17 cellular contexts compared by ENCODE assay signal in the genomic region with DNA sequence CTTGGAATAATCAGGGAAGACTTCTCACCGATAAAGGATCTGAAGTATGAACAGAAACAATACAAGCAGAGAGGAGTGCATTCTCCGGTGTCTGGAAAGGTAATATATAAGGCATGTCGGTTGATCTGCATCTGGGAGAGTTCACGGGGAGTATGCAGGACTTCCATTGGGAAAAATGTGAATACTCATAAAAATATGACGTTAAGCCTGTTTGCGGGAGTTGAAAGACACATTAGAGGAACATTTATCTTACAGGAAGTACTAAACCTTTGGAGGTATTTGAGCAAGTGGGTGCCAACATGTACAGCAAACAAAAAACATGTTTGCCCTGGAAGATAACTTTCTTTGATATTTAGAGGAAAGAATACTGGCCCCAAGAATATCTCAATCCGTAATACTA.
DNase-seq lines count a peak whose midpoint lies in the region; ATAC-seq, FAIRE-seq and TF ChIP-seq lines count a peak whose summit lies in the region.
"Had no signal": no experiment of that assay in that cellular context is flagged by ENCODE, and none has a peak within 500 bp of the region (broad histone marks: within the 10 kb centered on the region; RNA-seq: fewer than 3 reads in every experiment).

No MANE protein-coding gene starts in this region.

- TF ChIP-seq CTCF in A549 (IDR thresholded peaks at IDR 0.05) = no peak
- TF ChIP-seq CTCF in keratinocyte (optimal IDR thresholded peaks at IDR 0.05 in 1 of 3, IDR thresholded peaks at IDR 0.05 in 1 of 3, conservative IDR thresholded peaks at IDR 0.05 in 1 of 3; ENCODE audit: extremely low read depth in 1 of 3, insufficient read depth in 2 of 3, low read length in 3 of 3) = no peak

- no peaks in the 10 kb centered on the region for H3K79me2 ChIP-seq in keratinocyte (ENCODE audit: control insufficient read depth, insufficient read depth, low read length)

- 3% methylated on average over 7 of the region's 7 CpGs for WGBS in A549 (ENCODE audit: missing lambda C conversion rate)

- H3K4me3 ChIP-seq in A549 (no peak overlapping the region), keratinocyte (ENCODE audit: control insufficient read depth in 2 of 3, extremely low read depth in 1 of 3, insufficient read depth in 2 of 3, low read depth in 1 of 3, low read length in 3 of 3) (no peak overlapping the region)
- H3K4me3 ChIP-seq: GM23248 had no signal

- DNase-seq in A549 (ENCODE audit: low read depth in 1 of 2, low spot score in 1 of 2) (peak in 1 of 2 experiments; percentile 79), HT-29 (ENCODE audit: low spot score) (peak; percentile 93), SHP77 treated with DMSO at 0.1 percent for 48 hours (lab: John Stamatoyannopoulos, UW) (peak; percentile 63), keratinocyte (ENCODE audit: low read depth, low spot score) (no peak), GDM1 (lab: John Stamatoyannopoulos, UW) (no peak), NCI-H1092 treated with DMSO at 0.1 percent for 48 hours (lab: John Stamatoyannopoulos, UW) (no peak)
- no peak for DNase-seq in activated CD4-positive, alpha-beta T cell treated with anti-CD3 and anti-CD28 coated beads for 4 hours
- DNase-seq: DMS53, GM23248, Kasumi-1, NCI-H1417, NCI-H2029, NCI-H2171, NCI-H510A, NCI-H774, T-cell had no signal

- no peak for TF ChIP-seq POLR2A in A549 (IDR thresholded peaks at IDR 0.05; ENCODE audit: low read length)

- no peaks in the 10 kb centered on the region for H4K20me1 ChIP-seq in keratinocyte (ENCODE audit: control insufficient read depth, extremely low read depth, insufficient read depth, low read length)

- no peaks in the 10 kb centered on the region for H3K9me1 ChIP-seq in keratinocyte (ENCODE audit: control insufficient read depth, extremely low read depth, insufficient read depth, low read length)

- peaks cover 44% of the 10 kb centered on the region for H3K4me1 ChIP-seq in A549
- peaks cover 9% of the 10 kb centered on the region for H3K4me1 ChIP-seq in keratinocyte (ENCODE audit: control insufficient read depth, extremely low read depth, insufficient read depth, low read length)

- dilution Hi-C loops in keratinocyte (cut with MboI; ENCODE audit: extremely low pct_ligation_motif_present, low sequenced_read_pairs) = no loop called here

- H3K4me2 ChIP-seq in A549 = peak overlapping the region; percentile 83
- no peak overlapping the region for H3K4me2 ChIP-seq in keratinocyte (ENCODE audit: control insufficient read depth, extremely low read depth, insufficient read depth, low read depth, low read length)

- no peak for FAIRE-seq in A549 (lab: Jason Lieb, UNC)
- no peak for FAIRE-seq in keratinocyte (lab: Jason Lieb, UNC)

- POLR2A ChIA-PET in A549 (lab: Yijun Ruan, JAX) = no interaction called here

- H3K36me3 ChIP-seq in keratinocyte (ENCODE audit: control insufficient read depth in 2 of 2, extremely low read depth in 1 of 2, insufficient read depth in 2 of 2, low read length in 2 of 2) = no peaks in the 10 kb centered on the region

- no peaks in the 10 kb centered on the region for H3K27me3 ChIP-seq in keratinocyte (ENCODE audit: control insufficient read depth, extremely low read depth, insufficient read depth, low read length)

- no peak overlapping the region for H3K9ac ChIP-seq in keratinocyte (ENCODE audit: control insufficient read depth, extremely low read depth, insufficient read depth, low read length)
- H3K9ac ChIP-seq: GM23248 had no signal

- TF ChIP-seq RAD21 in A549 (conservative IDR thresholded peaks at IDR 0.05 in 1 of 2, IDR thresholded peaks at IDR 0.05 in 1 of 2) = 0 out of 5 replicates have a peak, but pooled peaks of 1 of the 2 experiments have one; percentile 24

- H3K27ac ChIP-seq in A549 = peak overlapping the region; percentile 47 to 72
- H3K27ac ChIP-seq in keratinocyte (ENCODE audit: control insufficient read depth, insufficient read depth, low read length) = no peak overlapping the region
- H3K27ac ChIP-seq: GM23248 had no signal

- peak in 1 of 2 experiments; percentile 66; a peak in 3 of 6 replicates for ATAC-seq in A549
- no peak for ATAC-seq in HG02885 (IDR thresholded peaks at IDR 0.05; ENCODE audit: poor library complexity, unreplicated experiment)
- ATAC-seq: T-cell had no signal

- CTCF ChIA-PET in A549 (lab: Yijun Ruan, JAX) = no interaction called here

- H3K9me3 ChIP-seq in A549 (peaks cover 4% of the 10 kb centered on the region; the same call in 2 of the 3 replicates), keratinocyte (ENCODE audit: control insufficient read depth, low read depth, low read length) (peaks cover 4% of the 10 kb centered on the region)

- peak; percentile 14 to 38; a peak in 2 of 5 replicates for TF ChIP-seq EP300 in A549 (IDR thresholded peaks at IDR 0.05)

- H2AFZ ChIP-seq in keratinocyte (ENCODE audit: control insufficient read depth, low read length) = peak overlapping the region; percentile 38
- H2AFZ ChIP-seq: GM23248 had no signal

TF ChIP-seq in A549, 52 proteins besides CTCF, POLR2A, EP300 and RAD21:
- TF ChIP-seq, protein P1, sequence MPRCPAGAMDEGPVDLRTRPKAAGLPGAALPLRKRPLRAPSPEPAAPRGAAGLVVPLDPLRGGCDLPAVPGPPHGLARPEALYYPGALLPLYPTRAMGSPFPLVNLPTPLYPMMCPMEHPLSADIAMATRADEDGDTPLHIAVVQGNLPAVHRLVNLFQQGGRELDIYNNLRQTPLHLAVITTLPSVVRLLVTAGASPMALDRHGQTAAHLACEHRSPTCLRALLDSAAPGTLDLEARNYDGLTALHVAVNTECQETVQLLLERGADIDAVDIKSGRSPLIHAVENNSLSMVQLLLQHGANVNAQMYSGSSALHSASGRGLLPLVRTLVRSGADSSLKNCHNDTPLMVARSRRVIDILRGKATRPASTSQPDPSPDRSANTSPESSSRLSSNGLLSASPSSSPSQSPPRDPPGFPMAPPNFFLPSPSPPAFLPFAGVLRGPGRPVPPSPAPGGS (IDR thresholded peaks at IDR 0.05) = 0 out of 3 replicates have a peak, but pooled peaks have one; percentile 19
- TF ChIP-seq ESRRA (IDR thresholded peaks at IDR 0.05; ENCODE audit: borderline replicate concordance, low read length) = no peak
- TF ChIP-seq TP53 (CRISPR knock-in tag; IDR thresholded peaks at IDR 0.05) = no peak
- 0 out of 2 replicates have a peak, but pooled peaks have one; percentile 38 for TF ChIP-seq JUNB (IDR thresholded peaks at IDR 0.05)
- TF ChIP-seq SMC3 (IDR thresholded peaks at IDR 0.05) = 0 out of 3 replicates have a peak, but pooled peaks have one; percentile 7
- peak; percentile 88 for TF ChIP-seq GATA3 (IDR thresholded peaks at IDR 0.05; ENCODE audit: borderline replicate concordance)

Comparison
In these comparisons a context has a peak if more than half of its experiments do, and no peak if none do; other contexts are left out.
1. DNase-seq: peak in HT-29 (single experiment) and SHP77 treated with DMSO at 0.1 percent for 48 hours (single experiment); none in keratinocyte (single experiment), GDM1 (single experiment), activated CD4-positive, alpha-beta T cell treated with anti-CD3 and anti-CD28 coated beads for 4 hours (0 of 2) and NCI-H1092 treated with DMSO at 0.1 percent for 48 hours (single experiment).